ENCODE assay signal across 27 cellular contexts in genomic region chr16:9034056-9034455, GRCh38.
"Had no signal": no experiment of that assay in that cellular context is flagged by ENCODE, and none has a peak within 500 bp of the region (broad histone marks: within the 10 kb centered on the region; RNA-seq: fewer than 3 reads in every experiment).

No MANE protein-coding gene starts in this region.

- H3K27me3 ChIP-seq: adrenal gland, body of pancreas, colonic mucosa, esophagus squamous epithelium, gastroesophageal sphincter, heart right ventricle had no signal

- ATAC-seq: activated naive CD8-positive, alpha-beta T cell treated with anti-CD3 and anti-CD28 coated beads, Interleukin-2, amount 50 U/mL, for 24 hours; activated T-cell treated with anti-CD3 and anti-CD28 coated beads, Interleukin-2, amount 50 U/mL, for 4 hours; activated T-helper 17 cell treated with anti-CD3 and anti-CD28 coated beads, Interleukin-2, amount 50 U/mL, for 72 hours; body of pancreas; effector memory CD8-positive, alpha-beta T cell; gastroesophageal sphincter; heart right ventricle had no signal

- H3K27ac ChIP-seq: adrenal gland, body of pancreas, colonic mucosa, epithelial cell of prostate, esophagus squamous epithelium, gastroesophageal sphincter, heart right ventricle, VCaP had no signal

- H3K4me3 Mint-ChIP-seq: activated CD4-positive, alpha-beta memory T cell treated with anti-CD3 and anti-CD28 coated beads, Interleukin-2, amount 10 ng/mL, durations not matched to agents 7 days and 5 days; activated CD4-positive, alpha-beta T cell treated with anti-CD3 and anti-CD28 coated beads, Interleukin-2, amount 10 ng/mL, durations not matched to agents 7 days and 5 days; activated naive CD4-positive, alpha-beta T cell treated with anti-CD3 and anti-CD28 coated beads for 36 hours; activated naive CD4-positive, alpha-beta T cell treated with anti-CD3 and anti-CD28 coated beads, Interleukin-2, amount 50 U/mL, for 24 hours; activated naive CD8-positive, alpha-beta T cell treated with anti-CD3 and anti-CD28 coated beads for 36 hours; activated naive CD8-positive, alpha-beta T cell treated with anti-CD3 and anti-CD28 coated beads, Interleukin-2, amount 50 U/mL, for 24 hours; activated T-cell treated with anti-CD3 and anti-CD28 coated beads, Interleukin-2, amount 50 U/mL, for 4 hours; activated T-helper 17 cell treated with anti-CD3 and anti-CD28 coated beads, Interleukin-2, amount 50 U/mL, for 72 hours; effector memory CD8-positive, alpha-beta T cell; WTC11 had no signal

- H3K36me3 ChIP-seq: adrenal gland, colonic mucosa, esophagus squamous epithelium, gastroesophageal sphincter, heart right ventricle had no signal

- DNase-seq: activated CD4-positive, alpha-beta memory T cell treated with anti-CD3 and anti-CD28 coated beads, Interleukin-2, amount 10 ng/mL, durations not matched to agents 7 days and 5 days; activated CD4-positive, alpha-beta T cell treated with anti-CD3 and anti-CD28 coated beads for 1 hour; activated CD4-positive, alpha-beta T cell treated with anti-CD3 and anti-CD28 coated beads, Interleukin-2, amount 10 ng/mL, durations not matched to agents 7 days and 5 days; activated CD4-positive, alpha-beta T cell treated with anti-CD3 and anti-CD28 coated beads, Interleukin-2, amount 50 U/mL, for 4 hours; activated effector memory CD4-positive, alpha-beta T cell treated with Interleukin-2 at 50 U/mL for 16 hours; activated gamma-delta T cell treated with Interleukin-2 at 50 U/mL for 16 hours; activated naive CD4-positive, alpha-beta T cell treated with anti-CD3 and anti-CD28 coated beads for 36 hours; activated naive CD8-positive, alpha-beta T cell treated with anti-CD3 and anti-CD28 coated beads for 36 hours; activated naive CD8-positive, alpha-beta T cell treated with anti-CD3 and anti-CD28 coated beads, Interleukin-2, amount 50 U/mL, for 24 hours; activated T-cell treated with anti-CD3 and anti-CD28 coated beads, Interleukin-2, amount 50 U/mL, for 4 hours; aorta; cerebellar nuclear complex; effector CD4-positive, alpha-beta T cell; effector memory CD8-positive, alpha-beta T cell; esophagus squamous epithelium; heart right ventricle; T-helper 1 cell; T-helper 2 cell had no signal

- H3K4me1 Mint-ChIP-seq: activated CD4-positive, alpha-beta memory T cell treated with anti-CD3 and anti-CD28 coated beads, Interleukin-2, amount 10 ng/mL, durations not matched to agents 7 days and 5 days; activated CD4-positive, alpha-beta T cell treated with anti-CD3 and anti-CD28 coated beads, Interleukin-2, amount 10 ng/mL, durations not matched to agents 7 days and 5 days; activated naive CD4-positive, alpha-beta T cell treated with anti-CD3 and anti-CD28 coated beads, Interleukin-2, amount 50 U/mL, for 24 hours; activated naive CD8-positive, alpha-beta T cell treated with anti-CD3 and anti-CD28 coated beads, Interleukin-2, amount 50 U/mL, for 24 hours; activated T-helper 17 cell treated with anti-CD3 and anti-CD28 coated beads, Interleukin-2, amount 50 U/mL, for 72 hours; WTC11 had no signal

- H3K27me3 Mint-ChIP-seq: activated CD4-positive, alpha-beta memory T cell treated with anti-CD3 and anti-CD28 coated beads, Interleukin-2, amount 10 ng/mL, durations not matched to agents 7 days and 5 days; activated naive CD4-positive, alpha-beta T cell treated with anti-CD3 and anti-CD28 coated beads, Interleukin-2, amount 50 U/mL, for 24 hours; activated naive CD8-positive, alpha-beta T cell treated with anti-CD3 and anti-CD28 coated beads for 36 hours; activated naive CD8-positive, alpha-beta T cell treated with anti-CD3 and anti-CD28 coated beads, Interleukin-2, amount 50 U/mL, for 24 hours; activated T-helper 17 cell treated with anti-CD3 and anti-CD28 coated beads, Interleukin-2, amount 50 U/mL, for 72 hours had no signal

- H3K9me3 Mint-ChIP-seq: activated CD4-positive, alpha-beta memory T cell treated with anti-CD3 and anti-CD28 coated beads, Interleukin-2, amount 10 ng/mL, durations not matched to agents 7 days and 5 days; activated naive CD4-positive, alpha-beta T cell treated with anti-CD3 and anti-CD28 coated beads for 36 hours; activated naive CD4-positive, alpha-beta T cell treated with anti-CD3 and anti-CD28 coated beads, Interleukin-2, amount 50 U/mL, for 24 hours; activated naive CD8-positive, alpha-beta T cell treated with anti-CD3 and anti-CD28 coated beads for 36 hours; activated naive CD8-positive, alpha-beta T cell treated with anti-CD3 and anti-CD28 coated beads, Interleukin-2, amount 50 U/mL, for 24 hours; activated T-cell treated with anti-CD3 and anti-CD28 coated beads, Interleukin-2, amount 50 U/mL, for 4 hours; activated T-helper 17 cell treated with anti-CD3 and anti-CD28 coated beads, Interleukin-2, amount 50 U/mL, for 72 hours; effector memory CD8-positive, alpha-beta T cell; WTC11 had no signal

- H3K9me3 ChIP-seq: adrenal gland, body of pancreas, colonic mucosa, esophagus squamous epithelium, gastroesophageal sphincter, heart right ventricle had no signal

- H3K4me1 ChIP-seq: adrenal gland, body of pancreas, colonic mucosa, gastroesophageal sphincter, heart right ventricle had no signal

- H3K27ac Mint-ChIP-seq: activated CD4-positive, alpha-beta memory T cell treated with anti-CD3 and anti-CD28 coated beads, Interleukin-2, amount 10 ng/mL, durations not matched to agents 7 days and 5 days; activated CD4-positive, alpha-beta T cell treated with anti-CD3 and anti-CD28 coated beads, Interleukin-2, amount 10 ng/mL, durations not matched to agents 7 days and 5 days; activated naive CD4-positive, alpha-beta T cell treated with anti-CD3 and anti-CD28 coated beads for 36 hours; activated naive CD4-positive, alpha-beta T cell treated with anti-CD3 and anti-CD28 coated beads, Interleukin-2, amount 50 U/mL, for 24 hours; activated naive CD8-positive, alpha-beta T cell treated with anti-CD3 and anti-CD28 coated beads for 36 hours; activated naive CD8-positive, alpha-beta T cell treated with anti-CD3 and anti-CD28 coated beads, Interleukin-2, amount 50 U/mL, for 24 hours; activated T-helper 17 cell treated with anti-CD3 and anti-CD28 coated beads, Interleukin-2, amount 50 U/mL, for 72 hours; effector memory CD8-positive, alpha-beta T cell; WTC11 had no signal

- H3K4me3 ChIP-seq: adrenal gland, body of pancreas, colonic mucosa, esophagus squamous epithelium, gastroesophageal sphincter, heart right ventricle had no signal
